ENCODE assay signal across 13 cellular contexts in the genomic region with DNA sequence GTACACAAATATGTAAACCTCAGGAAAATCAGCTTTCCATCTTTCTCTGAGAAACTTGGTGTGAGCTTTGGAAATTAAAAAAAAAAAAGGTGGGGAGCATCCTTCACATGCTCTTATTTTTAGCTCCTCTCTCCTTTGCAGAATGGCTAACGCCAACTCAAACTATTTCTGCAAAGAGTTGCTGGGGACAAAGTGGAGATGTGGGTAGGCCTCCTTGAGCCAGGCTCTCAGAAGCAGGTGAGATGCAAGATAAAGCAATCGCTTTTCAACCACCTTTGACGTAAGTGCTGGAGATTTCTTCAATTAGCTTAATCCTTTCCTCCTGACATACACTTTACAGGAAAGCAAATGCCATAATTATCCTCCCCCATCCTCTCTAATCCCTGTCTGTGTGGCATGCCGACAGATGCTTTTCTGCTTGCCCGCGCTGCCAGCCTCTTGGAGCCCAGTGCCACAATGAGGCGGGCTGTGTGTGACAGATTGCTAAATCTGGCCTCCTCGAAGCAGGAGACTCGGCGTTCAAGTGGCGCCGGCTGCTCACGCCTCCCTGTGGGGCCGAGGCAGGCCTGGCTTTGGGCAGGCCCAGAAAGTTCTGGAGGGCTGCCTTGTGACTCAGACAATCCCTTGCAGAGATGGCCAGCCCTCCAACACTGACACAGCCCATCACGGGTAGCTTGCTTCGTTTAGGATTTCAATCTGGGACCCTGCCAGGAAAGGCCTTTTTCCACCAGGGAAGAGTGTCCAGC.
DNase-seq lines count a peak whose midpoint lies in the region; ATAC-seq and TF ChIP-seq lines count a peak whose summit lies in the region.
"Had no signal": no experiment of that assay in that cellular context is flagged by ENCODE, and none has a peak within 500 bp of the region (broad histone marks: within the 10 kb centered on the region; RNA-seq: fewer than 3 reads in every experiment).

No MANE protein-coding gene starts in this region.

- TF ChIP-seq POLR2A in sigmoid colon (IDR thresholded peaks at IDR 0.05): no peak

- WGBS in sigmoid colon, 2 donors: 84 to 87% methylated on average over 16 of the region's 16 CpGs

- ATAC-seq in GM19328 (IDR thresholded peaks at IDR 0.05; ENCODE audit: unreplicated experiment): no peak
- ATAC-seq: activated naive CD8-positive, alpha-beta T cell treated with anti-CD3 and anti-CD28 coated beads, Interleukin-2, amount 50 U/mL, for 24 hours; stimulated activated naive CD8-positive, alpha-beta T cell treated with anti-CD3 and anti-CD28 coated beads, Interleukin-15, amount 100 ng/mL, for 72 hours had no signal

- no peaks in the 10 kb centered on the region for H3K36me3 ChIP-seq in adipocyte (ENCODE audit: control insufficient read depth, insufficient read depth, low read length, severe bottlenecking)
- H3K36me3 ChIP-seq in sigmoid colon: no peaks in the 10 kb centered on the region

- no peak overlapping the region for H3K9ac ChIP-seq in adipocyte (ENCODE audit: low read length)

- intact Hi-C loops in cardiac septum (cut with DNase I) (no loop called here), sigmoid colon (cut with DNase I) (no loop called here)

- TF ChIP-seq CTCF in sigmoid colon (IDR thresholded peaks at IDR 0.05) (no peak), GM13977 (IDR thresholded peaks at IDR 0.05; ENCODE audit: extremely low read depth, insufficient read depth, missing control alignments) (no peak)

- H3K9me3 ChIP-seq in adipocyte (ENCODE audit: control insufficient read depth, low read length): no peaks in the 10 kb centered on the region
- no peaks in the 10 kb centered on the region for H3K9me3 ChIP-seq in sigmoid colon

- DNase-seq in Daoy (ENCODE audit: low read depth): peak; percentile 69
- DNase-seq in adipocyte (ENCODE audit: low read depth): peak; percentile 51
- peak; percentile 86 for DNase-seq in cardiac septum (ENCODE audit: low spot score)
- DNase-seq in sigmoid colon: peak; percentile 70
- no peak for DNase-seq in NCI-H146 treated with DMSO at 0.1 percent for 48 hours (lab: John Stamatoyannopoulos, UW; ENCODE audit: unreplicated experiment)
- no peak for DNase-seq in COLO829 (ENCODE audit: low spot score)
- DNase-seq in GM13977 (ENCODE audit: low spot score): no peak
- DNase-seq: activated CD4-positive, alpha-beta T cell treated with anti-CD3 and anti-CD28 coated beads, Interleukin-2, amount 10 ng/mL, durations not matched to agents 7 days and 5 days; activated naive CD8-positive, alpha-beta T cell treated with anti-CD3 and anti-CD28 coated beads, Interleukin-2, amount 50 U/mL, for 24 hours; midbrain; stimulated activated CD4-positive, alpha-beta T cell treated with anti-CD3 and anti-CD28 coated beads, Interleukin-15, amount 100 ng/mL, for 24 hours; stimulated activated naive CD8-positive, alpha-beta T cell treated with anti-CD3 and anti-CD28 coated beads, Interleukin-15, amount 100 ng/mL, for 72 hours had no signal

- in situ Hi-C loops in GM13977 (cut with MboI; ENCODE audit: low pct_unique_long_range_greater_than_20kb, low sequenced_read_pairs, unreplicated experiment): no loop called here

- no peak for TF ChIP-seq EP300 in sigmoid colon (IDR thresholded peaks at IDR 0.05)

- H3K4me3 ChIP-seq in adipocyte (ENCODE audit: low read length) (peak overlapping the region; percentile 22), sigmoid colon (no peak overlapping the region)

- H3K27me3 ChIP-seq in adipocyte (replicated peaks; ENCODE audit: control insufficient read depth, insufficient read depth, low read length): no peaks in the 10 kb centered on the region
- H3K27me3 ChIP-seq in sigmoid colon: no peaks in the 10 kb centered on the region

- H3K4me1 ChIP-seq in adipocyte (ENCODE audit: control insufficient read depth, insufficient read depth, low read length) (peaks cover 40% of the 10 kb centered on the region), sigmoid colon (peaks cover 0 to 17% (median 14%) of the 10 kb centered on the region in 4 donors)

- H3K27ac ChIP-seq in sigmoid colon: peak overlapping the region in 1 of 4 donors; percentile 68

Comparison
In these comparisons a context has a peak if more than half of its experiments do, and no peak if none do; other contexts are left out.
1. DNase-seq: peak in Daoy (single experiment), adipocyte (single experiment), cardiac septum (single experiment) and sigmoid colon (single experiment); none in NCI-H146 treated with DMSO at 0.1 percent for 48 hours (single experiment), COLO829 (single experiment) and GM13977 (single experiment).